27 cellular contexts compared by ENCODE assay signal in the genomic region with DNA sequence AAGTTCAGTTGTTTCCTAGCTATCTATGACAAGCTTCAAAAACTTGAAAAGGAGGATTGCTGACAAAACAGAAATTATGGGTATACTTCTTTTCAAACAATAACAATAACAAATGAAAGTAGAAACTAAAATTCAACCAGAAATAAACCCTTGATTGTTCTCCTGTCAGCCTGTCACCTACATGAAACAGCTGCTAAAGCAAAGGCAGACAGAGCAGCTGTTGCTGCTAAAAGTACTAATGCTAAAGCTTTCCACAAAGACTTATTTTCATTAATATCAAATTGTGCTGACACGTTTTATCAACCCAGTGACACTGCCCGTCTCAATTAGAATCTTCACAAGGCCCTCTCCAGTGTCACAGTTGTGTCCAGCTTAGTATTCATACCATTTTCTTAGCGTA.
A peak's percentile ranks its signal among the peaks of the same experiment; 100 is the strongest.
DNase-seq lines count a peak whose midpoint lies in the region; ATAC-seq and TF ChIP-seq lines count a peak whose summit lies in the region.
"Had no signal": no experiment of that assay in that cellular context is flagged by ENCODE, and none has a peak within 500 bp of the region (broad histone marks: within the 10 kb centered on the region; RNA-seq: fewer than 3 reads in every experiment).

No MANE protein-coding gene starts in this region.

- H4K20me1 ChIP-seq in MM.1S (ENCODE audit: insufficient read depth, low read length), result no peaks in the 10 kb centered on the region
- H4K20me1 ChIP-seq: BLaER1 had no signal

- no peaks in the 10 kb centered on the region for H3K9me2 ChIP-seq in MM.1S (replicated peaks; ENCODE audit: insufficient read depth, low read length)

- in situ Hi-C loops in gastrocnemius medialis (cut with MboI; ENCODE audit: low sequenced_read_pairs in 4 of 4), result no loop called here

- no peaks in the 10 kb centered on the region for H3K36me3 ChIP-seq in MM.1S (replicated peaks; ENCODE audit: insufficient read depth, low read length)
- H3K36me3 ChIP-seq in psoas muscle (ENCODE audit: insufficient read depth in 1 of 2, low read depth in 1 of 2), result no peaks in the 10 kb centered on the region
- no peaks in the 10 kb centered on the region for H3K36me3 ChIP-seq in gastrocnemius medialis
- H3K36me3 ChIP-seq in heart right ventricle, result no peaks in the 10 kb centered on the region
- H3K36me3 ChIP-seq: ascending aorta, BLaER1 had no signal

- no peak overlapping the region for H3K9ac ChIP-seq in MM.1S (ENCODE audit: low read length)
- H3K9ac ChIP-seq: BLaER1 had no signal

- H2AFZ ChIP-seq in MM.1S (ENCODE audit: low read length), result no peak overlapping the region
- H2AFZ ChIP-seq: hepatocyte had no signal

- H3K4me1 ChIP-seq in MM.1S (ENCODE audit: low read length), result no peaks in the 10 kb centered on the region
- no peaks in the 10 kb centered on the region for H3K4me1 ChIP-seq in psoas muscle
- no peaks in the 10 kb centered on the region for H3K4me1 ChIP-seq in gastrocnemius medialis
- H3K4me1 ChIP-seq in heart right ventricle, result no peaks in the 10 kb centered on the region
- H3K4me1 ChIP-seq: ascending aorta, BLaER1 had no signal

- no peaks in the 10 kb centered on the region for H3K9me3 ChIP-seq in MM.1S (replicated peaks; ENCODE audit: insufficient read depth, low read length)
- no peaks in the 10 kb centered on the region for H3K9me3 ChIP-seq in psoas muscle
- H3K9me3 ChIP-seq in gastrocnemius medialis, result no peaks in the 10 kb centered on the region
- H3K9me3 ChIP-seq in heart right ventricle, result peaks cover 0 to 2% (median 0%) of the 10 kb centered on the region in 11 donors
- H3K9me3 ChIP-seq: ascending aorta, BLaER1 had no signal

- H3K27me3 ChIP-seq in MM.1S (replicated peaks; ENCODE audit: insufficient read depth, low read length), result no peaks in the 10 kb centered on the region
- H3K27me3 ChIP-seq in psoas muscle (ENCODE audit: insufficient read depth in 3 of 3, low read length in 2 of 3), result no peaks in the 10 kb centered on the region
- no peaks in the 10 kb centered on the region for H3K27me3 ChIP-seq in gastrocnemius medialis
- no peaks in the 10 kb centered on the region for H3K27me3 ChIP-seq in heart right ventricle
- H3K27me3 ChIP-seq: ascending aorta, BLaER1, hepatocyte had no signal

- H3K27ac ChIP-seq in MM.1S (ENCODE audit: low read length), result no peak overlapping the region
- peak overlapping the region; percentile 4 for H3K27ac ChIP-seq in psoas muscle
- H3K27ac ChIP-seq in gastrocnemius medialis, result no peak overlapping the region
- H3K27ac ChIP-seq in heart right ventricle, result no peak overlapping the region
- H3K27ac ChIP-seq: ascending aorta, BLaER1, hepatocyte, SK-N-MC had no signal

- DNase-seq in MM.1S, result peak; percentile 67
- no peak for DNase-seq in psoas muscle
- no peak for DNase-seq in SHP77 treated with DMSO at 0.1 percent for 48 hours (lab: John Stamatoyannopoulos, UW)
- no peak for DNase-seq in gastrocnemius medialis
- no peak for DNase-seq in heart right ventricle
- DNase-seq: activated CD8-positive, alpha-beta T cell treated with anti-CD3 and anti-CD28 coated beads for 36 hours; activated naive CD8-positive, alpha-beta T cell treated with anti-CD3 and anti-CD28 coated beads for 36 hours; caudate nucleus; endodermal cell; HCEC 1CT; left cardiac atrium; mammary epithelial cell; NCI-H2029; NCI-H226; NCI-H774; RPMI8226; stimulated activated CD4-positive, alpha-beta T cell treated with anti-CD3 and anti-CD28 coated beads, Interleukin-4, amount 100 ng/mL, for 4 hours; T-helper 17 cell had no signal

- ATAC-seq in GM18520 (IDR thresholded peaks at IDR 0.05; ENCODE audit: unreplicated experiment), result peak; percentile 28
- ATAC-seq in GM21717 (IDR thresholded peaks at IDR 0.05; ENCODE audit: unreplicated experiment), result peak; percentile 40
- peak in 1 of 4 donors; percentile 53 for ATAC-seq in psoas muscle
- no peak for ATAC-seq in GM21528 (IDR thresholded peaks at IDR 0.05; ENCODE audit: low FRiP score, unreplicated experiment)
- no peak for ATAC-seq in gastrocnemius medialis
- ATAC-seq in heart right ventricle, result no peak
- ATAC-seq: activated CD8-positive, alpha-beta T cell treated with anti-CD3 and anti-CD28 coated beads for 36 hours; left cardiac atrium; sciatic nerve; stimulated activated memory B cell treated with anti-CD40 and anti-IgM and Interleukin-4, amounts not matched to agents 10 μg/mL and 1 μg/mL and 100 μg/mL, for 72 hours; T-helper 17 cell had no signal

- no peak for TF ChIP-seq POLR2A in gastrocnemius medialis (IDR thresholded peaks at IDR 0.05)

- H3K79me2 ChIP-seq in MM.1S (ENCODE audit: low read length), result no peaks in the 10 kb centered on the region
- H3K79me2 ChIP-seq: hepatocyte had no signal

- 22 to 34% (median 23%) methylated on average over 3 of the region's 3 CpGs for WGBS in psoas muscle, 3 donors
- WGBS in heart right ventricle, 2 donors, result 44 to 51% methylated on average over 3 of the region's 3 CpGs

- intact Hi-C loops in psoas muscle (cut with DNase I) (no loop called here), gastrocnemius medialis (cut with DNase I; ENCODE audit: low total_unique reads) (no loop called here), heart right ventricle (cut with DNase I) (no loop called here)

- H3K4me3 ChIP-seq in MM.1S (ENCODE audit: low read length) (no peak overlapping the region), psoas muscle (no peak overlapping the region), gastrocnemius medialis (no peak overlapping the region), heart right ventricle (no peak overlapping the region)
- H3K4me3 ChIP-seq: ascending aorta, BLaER1, hepatocyte, SK-N-MC had no signal

- H3F3A ChIP-seq in MM.1S (ENCODE audit: insufficient read depth, low read length), result peaks cover 4% of the 10 kb centered on the region; the same call in 1 of the 2 replicates

- TF ChIP-seq CTCF in MM.1S (IDR thresholded peaks at IDR 0.05; ENCODE audit: low read length), result no peak
- TF ChIP-seq CTCF in psoas muscle (IDR thresholded peaks at IDR 0.05), result no peak
- no peak for TF ChIP-seq CTCF in gastrocnemius medialis (IDR thresholded peaks at IDR 0.05 in 4 of 5, conservative IDR thresholded peaks at IDR 0.05 in 1 of 5)
- TF ChIP-seq CTCF in heart right ventricle (IDR thresholded peaks at IDR 0.05), result no peak

- H3K4me2 ChIP-seq in MM.1S (ENCODE audit: low read depth, low read length), result peak overlapping the region; percentile 30; the same call in 1 of the 2 replicates
- H3K4me2 ChIP-seq: BLaER1, hepatocyte had no signal

Comparison
In these comparisons a context has a peak if more than half of its experiments do, and no peak if none do; other contexts are left out.
1. ATAC-seq: peak in GM18520 (single experiment) and GM21717 (single experiment); none in GM21528 (single experiment), gastrocnemius medialis (0 of 2) and heart right ventricle (0 of 8).